ENCODE assay signal across 1 cellular context in genomic region chr20:711526-711925, GRCh38.
TF ChIP-seq lines count a peak whose summit lies in the region.

No MANE protein-coding gene starts in this region.

TF ChIP-seq in H1, 55 proteins besides CTCF, POLR2A, EP300 and RAD21:
- TF ChIP-seq ZNF274 (IDR thresholded peaks at IDR 0.05; ENCODE audit: borderline replicate concordance, extremely low read depth, low read length) (no peak), POU5F1 (IDR thresholded peaks at IDR 0.05; ENCODE audit: low read depth, low read length) (no peak)
